Comparison of ENCODE assay signal across 7 cellular contexts in the genomic region with DNA sequence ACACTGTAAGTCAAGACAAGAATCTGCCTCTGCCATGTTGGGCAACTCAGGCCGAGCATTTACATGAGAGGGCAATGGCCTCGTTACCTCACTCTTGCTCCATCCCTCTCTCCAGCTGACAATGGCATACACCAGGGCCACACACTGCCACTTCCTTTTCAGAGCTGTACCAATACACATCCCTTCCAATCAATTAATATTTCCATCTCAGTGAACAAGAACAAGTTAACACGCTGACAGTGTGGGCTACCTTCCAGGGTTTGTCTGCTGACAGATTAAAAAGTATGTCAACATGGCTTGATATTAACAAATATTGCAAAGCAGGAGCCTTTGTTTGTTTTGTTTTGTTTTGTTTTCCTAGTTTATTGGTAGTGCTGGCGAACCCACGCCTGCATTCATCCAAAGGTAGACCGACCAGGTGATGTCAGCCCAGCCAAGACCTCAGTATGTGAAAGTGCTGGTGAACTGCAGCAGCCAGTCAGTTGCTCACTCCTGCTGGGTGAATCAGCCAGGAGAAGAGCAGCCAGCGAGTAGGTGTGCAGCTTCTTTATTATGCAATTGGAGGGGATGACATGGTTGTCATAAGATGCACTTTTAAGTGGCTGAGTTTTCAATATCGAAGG.
DNase-seq lines count a peak whose midpoint lies in the region; ATAC-seq and TF ChIP-seq lines count a peak whose summit lies in the region.

No MANE protein-coding gene starts in this region.

- ATAC-seq in activated T-helper 17 cell treated with anti-CD3 and anti-CD28 coated beads, Interleukin-2, amount 50 U/mL, for 72 hours (replicated peaks) = peak; percentile 39
- ATAC-seq in mucosa of descending colon = peak; percentile 58
- ATAC-seq in HG02610 (IDR thresholded peaks at IDR 0.05; ENCODE audit: unreplicated experiment) = no peak
- no peak for ATAC-seq in GM21723 (IDR thresholded peaks at IDR 0.05; ENCODE audit: unreplicated experiment)

- no peaks in the 10 kb centered on the region for H3K27me3 Mint-ChIP-seq in activated T-helper 17 cell treated with anti-CD3 and anti-CD28 coated beads, Interleukin-2, amount 50 U/mL, for 72 hours

- peaks cover 4% of the 10 kb centered on the region for H3K9me3 Mint-ChIP-seq in activated T-helper 17 cell treated with anti-CD3 and anti-CD28 coated beads, Interleukin-2, amount 50 U/mL, for 72 hours

- no peaks in the 10 kb centered on the region for H3K9me3 ChIP-seq in mucosa of descending colon

- H3K4me3 ChIP-seq in mucosa of descending colon = no peak overlapping the region

- peak overlapping the region; percentile 84 for H3K4me3 Mint-ChIP-seq in activated T-helper 17 cell treated with anti-CD3 and anti-CD28 coated beads, Interleukin-2, amount 50 U/mL, for 72 hours

- peaks cover 49% of the 10 kb centered on the region for H3K4me1 Mint-ChIP-seq in activated T-helper 17 cell treated with anti-CD3 and anti-CD28 coated beads, Interleukin-2, amount 50 U/mL, for 72 hours

- H3K27ac Mint-ChIP-seq in activated T-helper 17 cell treated with anti-CD3 and anti-CD28 coated beads, Interleukin-2, amount 50 U/mL, for 72 hours = peak overlapping the region; percentile 100

- H3K36me3 Mint-ChIP-seq in activated T-helper 17 cell treated with anti-CD3 and anti-CD28 coated beads, Interleukin-2, amount 50 U/mL, for 72 hours (ENCODE audit: low read depth) = peaks cover 11% of the 10 kb centered on the region

- H3K36me3 ChIP-seq in mucosa of descending colon (ENCODE audit: low read depth) = no peaks in the 10 kb centered on the region

- DNase-seq in GF-D8 (lab: John Stamatoyannopoulos, UW) (peak; percentile 10), NCI-H1105 treated with DMSO at 0.1 percent for 48 hours (lab: John Stamatoyannopoulos, UW) (peak; percentile 72), mucosa of descending colon (peak in 1 of 3 donors; percentile 35), dedifferentiated amniotic fluid mesenchymal stem cell (ENCODE audit: extremely low spot score) (no peak)

- H3K4me1 ChIP-seq in mucosa of descending colon (ENCODE audit: low read depth) = peaks cover 16% of the 10 kb centered on the region

- TF ChIP-seq CTCF in mucosa of descending colon (IDR thresholded peaks at IDR 0.05) = no peak

- intact Hi-C loops in mucosa of descending colon (cut with DNase I, micrococcal nuclease) = no loop called here

Comparison
In these comparisons a context has a peak if more than half of its experiments do, and no peak if none do; other contexts are left out.
1. ATAC-seq: peak in activated T-helper 17 cell treated with anti-CD3 and anti-CD28 coated beads, Interleukin-2, amount 50 U/mL, for 72 hours (single experiment) and mucosa of descending colon (single experiment); none in HG02610 (single experiment) and GM21723 (single experiment).